In the genomic region with DNA sequence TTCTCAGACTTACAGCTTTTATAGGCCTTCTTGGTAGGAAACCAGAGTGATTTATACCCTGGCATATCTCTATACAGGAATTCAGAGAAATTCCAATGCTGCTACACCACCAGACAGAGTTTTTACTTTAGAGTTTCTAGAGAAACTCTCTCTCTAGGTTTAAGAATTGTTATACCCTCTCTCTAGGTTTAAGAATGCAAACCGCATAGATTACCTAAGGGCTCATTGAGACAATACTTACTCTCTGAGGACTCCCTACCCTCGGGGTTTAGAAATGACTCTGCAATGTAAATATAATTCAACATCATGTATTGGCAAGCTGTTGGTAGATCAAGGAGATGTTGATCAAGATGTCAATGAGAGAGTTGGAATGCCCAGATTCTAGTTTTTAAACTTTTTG, we compare ENCODE assay signal across 21 cellular contexts. TPM values are rescaled to one million over a fixed set of nuclear protein-coding genes. Genes with fewer than 3 reads are reported as not detected.
A peak's percentile ranks its signal among the peaks of the same experiment; 100 is the strongest.
DNase-seq lines count a peak whose midpoint lies in the region; ATAC-seq, FAIRE-seq and TF ChIP-seq lines count a peak whose summit lies in the region.
"Had no signal": no experiment of that assay in that cellular context is flagged by ENCODE, and none has a peak within 500 bp of the region (broad histone marks: within the 10 kb centered on the region; RNA-seq: fewer than 3 reads in every experiment).

No MANE protein-coding gene starts in this region.

- TF ChIP-seq POLR2A in H54 (IDR thresholded peaks at IDR 0.05; ENCODE audit: low read depth, low read length) = no peak

- TF ChIP-seq CTCF in WTC11 (IDR thresholded peaks at IDR 0.05) (no peak), glutamatergic neuron (IDR thresholded peaks at IDR 0.05; ENCODE audit: partially characterized antibody, unreplicated experiment) (no peak)

- H3K9me3 Mint-ChIP-seq in WTC11 (no peaks in the 10 kb centered on the region), glutamatergic neuron (ENCODE audit: unreplicated experiment) (no peaks in the 10 kb centered on the region)
- H3K9me3 Mint-ChIP-seq: IgD-negative memory B cell had no signal

- ATAC-seq in WTC11 (no peak), HG03175 (IDR thresholded peaks at IDR 0.05; ENCODE audit: unreplicated experiment) (no peak)

- H3K4me3 Mint-ChIP-seq in WTC11 (no peak overlapping the region), glutamatergic neuron (ENCODE audit: unreplicated experiment) (peak overlapping the region; percentile 77)
- H3K4me3 Mint-ChIP-seq: B cell; CD4-positive, CD25-positive, alpha-beta regulatory T cell; CD8-positive, alpha-beta memory T cell; IgD-negative memory B cell had no signal

- H3K27me3 Mint-ChIP-seq in WTC11 (ENCODE audit: low read depth) = no peaks in the 10 kb centered on the region
- peaks cover 3% of the 10 kb centered on the region for H3K27me3 Mint-ChIP-seq in glutamatergic neuron (ENCODE audit: unreplicated experiment)
- H3K27me3 Mint-ChIP-seq: B cell; CD4-positive, CD25-positive, alpha-beta regulatory T cell; CD8-positive, alpha-beta memory T cell; IgD-negative memory B cell had no signal

- CTCF ChIA-PET in WTC11 (lab: Charles Lee) = interaction anchor here (0.5 to 0.6 kb wide), 2 partner anchors 22 to 705 kb away, joined by 3 to 4 read pairs; no protein-coding TSS in a partner anchor

- POLR2A ChIA-PET in WTC11 (lab: Charles Lee) = no interaction called here

- H3K4me1 Mint-ChIP-seq in WTC11 = peaks cover 44% of the 10 kb centered on the region
- peaks cover 38% of the 10 kb centered on the region for H3K4me1 Mint-ChIP-seq in glutamatergic neuron (ENCODE audit: low read depth, unreplicated experiment)
- H3K4me1 Mint-ChIP-seq: B cell; CD4-positive, CD25-positive, alpha-beta regulatory T cell; CD8-positive, alpha-beta memory T cell; IgD-negative memory B cell had no signal

- H3K36me3 Mint-ChIP-seq in WTC11 = no peaks in the 10 kb centered on the region
- H3K36me3 Mint-ChIP-seq in glutamatergic neuron (ENCODE audit: unreplicated experiment) = no peaks in the 10 kb centered on the region
- H3K36me3 Mint-ChIP-seq: CD4-positive, CD25-positive, alpha-beta regulatory T cell; CD8-positive, alpha-beta memory T cell; IgD-negative memory B cell had no signal

- H3K27ac Mint-ChIP-seq in WTC11 (0 out of 2 replicates have a peak overlapping the region, but pooled peaks have one; percentile 36), glutamatergic neuron (ENCODE audit: unreplicated experiment) (no peak overlapping the region)
- H3K27ac Mint-ChIP-seq: B cell; CD4-positive, CD25-positive, alpha-beta regulatory T cell; CD8-positive, alpha-beta memory T cell; IgD-negative memory B cell had no signal

- DNase-seq in A172 (ENCODE audit: low spot score) = peak; percentile 11
- DNase-seq in H54 (ENCODE audit: insufficient read length, low spot score) = no peak
- DNase-seq in WTC11 (ENCODE audit: low spot score) = no peak
- no peak for DNase-seq in glutamatergic neuron
- DNase-seq in NCI-H128 (lab: John Stamatoyannopoulos, UW; ENCODE audit: unreplicated experiment) = no peak
- no peak for DNase-seq in DMS79 (lab: John Stamatoyannopoulos, UW)
- DNase-seq: 8988T; CD4-positive, CD25-positive, alpha-beta regulatory T cell; CD8-positive, alpha-beta memory T cell; COR-L47; DMS 273 treated with DMSO at 0.1 percent for 48 hours; DMS53; GDM1; GOT3; Karpas-422; KBM-7 had no signal

- peak; percentile 6 for FAIRE-seq in H54 (lab: Jason Lieb, UNC)
- FAIRE-seq: GM19239, HTR-8/SVneo had no signal

TF ChIP-seq in WTC11, 78 proteins besides CTCF, POLR2A, EP300 and RAD21:
- TF ChIP-seq IRF2 (CRISPR knock-in tag; IDR thresholded peaks at IDR 0.05; ENCODE audit: borderline replicate concordance, low read depth) (no peak), MYBL2 (CRISPR knock-in tag; IDR thresholded peaks at IDR 0.05) (no peak), SOX15 (CRISPR knock-in tag; IDR thresholded peaks at IDR 0.05) (no peak), ATF1 (CRISPR knock-in tag; IDR thresholded peaks at IDR 0.05) (no peak)

RNA-seq across cellular contexts. Expression of a gene that starts 15.3 kb away (rescaled TPM):
- 7.7 and 27.5 TPM in 2 replicates for total RNA-seq in A172 (2014; rRNA removed; shearing (Covaris generic))
- total RNA-seq in WTC11 (2021) (22.8 to 35.9 TPM (median 26.7 TPM) in 3 replicates), glutamatergic neuron (ENCODE audit: unreplicated experiment) (384 TPM)
- total RNA-seq: B cell; CD4-positive, CD25-positive, alpha-beta regulatory T cell; CD8-positive, alpha-beta memory T cell had no signal

Comparison
In these comparisons a context has a peak if more than half of its experiments do, and no peak if none do; other contexts are left out.
1. RNA of a gene that starts 15.3 kb away (total RNA-seq): 384 TPM in glutamatergic neuron (single experiment); 22.8 to 35.9 TPM in WTC11 and 7.7 to 27.5 TPM in A172; every median in the first group is over 10 times any median in the second.